12 cellular contexts compared by ENCODE assay signal in genomic region chr11:120184946-120185677, GRCh38. TPM values are rescaled to one million over a fixed set of nuclear protein-coding genes. Genes with fewer than 3 reads are reported as not detected.
A peak's percentile ranks its signal among the peaks of the same experiment; 100 is the strongest.
DNase-seq lines count a peak whose midpoint lies in the region; ATAC-seq and TF ChIP-seq lines count a peak whose summit lies in the region.
"Had no signal": no experiment of that assay in that cellular context is flagged by ENCODE, and none has a peak within 500 bp of the region (broad histone marks: within the 10 kb centered on the region; RNA-seq: fewer than 3 reads in every experiment).

No MANE protein-coding gene starts in this region.

- WGBS in esophagus muscularis mucosa: 70% methylated on average over 7 of the region's 7 CpGs
- 9% methylated on average over 5 of the region's 7 CpGs for WGBS in right lobe of liver (ENCODE audit: insufficient coverage, low coverage, low lambda C conversion rate, missing lambda C conversion rate)
- WGBS in spleen, 5 donors: 47 to 74% (median 62%) methylated on average over 5 to 7 of the region's 7 CpGs

- TF ChIP-seq POLR2A in esophagus muscularis mucosa (IDR thresholded peaks at IDR 0.05; ENCODE audit: low read depth) (no peak), right lobe of liver (IDR thresholded peaks at IDR 0.05) (peak; percentile 78), spleen (IDR thresholded peaks at IDR 0.05) (no peak)

- no peak for TF ChIP-seq CTCF in esophagus muscularis mucosa (IDR thresholded peaks at IDR 0.05)
- TF ChIP-seq CTCF in right lobe of liver (IDR thresholded peaks at IDR 0.05): peak in 1 of 4 donors; percentile 5
- no peak for TF ChIP-seq CTCF in spleen (IDR thresholded peaks at IDR 0.05 in 8 of 11, conservative IDR thresholded peaks at IDR 0.05 in 3 of 11)

- ATAC-seq in right lobe of liver (peak; percentile 71 to 84 (median 76)), GM21576 (IDR thresholded peaks at IDR 0.05; ENCODE audit: unreplicated experiment) (no peak), GM18873 (IDR thresholded peaks at IDR 0.05; ENCODE audit: low FRiP score, unreplicated experiment) (no peak), HG02678 (IDR thresholded peaks at IDR 0.05; ENCODE audit: unreplicated experiment) (no peak)
- ATAC-seq: esophagus mucosa; naive thymus-derived CD8-positive, alpha-beta T cell had no signal

- H3K4me1 ChIP-seq in esophagus muscularis mucosa (peaks cover 37 to 81% (median 71%) of the 10 kb centered on the region in 4 donors), right lobe of liver (peaks cover 0 to 66% (median 26%) of the 10 kb centered on the region in 4 donors), spleen (peaks cover 0 to 66% (median 28%) of the 10 kb centered on the region in 6 donors)
- H3K4me1 ChIP-seq: HAP-1 had no signal

- H3K27me3 ChIP-seq in esophagus muscularis mucosa (no peaks in the 10 kb centered on the region), right lobe of liver (no peaks in the 10 kb centered on the region), spleen (replicated peaks in 1 of 7) (no peaks in the 10 kb centered on the region)

- no peak for TF ChIP-seq EP300 in esophagus muscularis mucosa (IDR thresholded peaks at IDR 0.05)

- H3K4me3 ChIP-seq in esophagus muscularis mucosa (peak overlapping the region; percentile 13 to 31 (median 19)), right lobe of liver (peak overlapping the region; percentile 36 to 59 (median 56)), spleen (peak overlapping the region in 1 of 8 donors; percentile 48)
- H3K4me3 ChIP-seq: HAP-1 had no signal

- intact Hi-C loops in esophagus muscularis mucosa (cut with DNase I): no loop called here
- intact Hi-C loops in right lobe of liver (cut with DNase I): no loop called here
- intact Hi-C loops in spleen (cut with DNase I; ENCODE audit: low total_unique reads): no loop called here

- H3K36me3 ChIP-seq in esophagus muscularis mucosa: no peaks in the 10 kb centered on the region
- no peaks in the 10 kb centered on the region for H3K36me3 ChIP-seq in right lobe of liver
- H3K36me3 ChIP-seq in spleen: no peaks in the 10 kb centered on the region
- H3K36me3 ChIP-seq: HAP-1 had no signal

- peak overlapping the region; percentile 68 to 79 (median 76) for H3K27ac ChIP-seq in esophagus muscularis mucosa (replicated peaks in 1 of 4)
- H3K27ac ChIP-seq in right lobe of liver: peak overlapping the region; percentile 79 to 86 (median 85)
- peak overlapping the region in 6 of 8 donors; percentile 52 to 75 (median 66) for H3K27ac ChIP-seq in spleen
- H3K27ac ChIP-seq in substantia nigra (ENCODE audit: low read depth, low read length, poor library complexity, severe bottlenecking): no peak overlapping the region
- H3K27ac ChIP-seq: VCaP had no signal

- H3K9me3 ChIP-seq in esophagus muscularis mucosa (no peaks in the 10 kb centered on the region), right lobe of liver (no peaks in the 10 kb centered on the region), spleen (no peaks in the 10 kb centered on the region)
- H3K9me3 ChIP-seq: HAP-1 had no signal

- peak; percentile 74 for DNase-seq in HuH-7.5 (ENCODE audit: low spot score)
- no peak for DNase-seq in esophagus muscularis mucosa (ENCODE audit: extremely low spot score)
- peak; percentile 87 to 96 (median 93) for DNase-seq in right lobe of liver
- DNase-seq in spleen: peak; percentile 74
- no peak for DNase-seq in substantia nigra (lab: John Stamatoyannopoulos, UW)
- DNase-seq: naive thymus-derived CD8-positive, alpha-beta T cell had no signal

RNA-seq across cellular contexts. Expression of gene OAF, which starts 25.7 kb away (rescaled TPM):
- total RNA-seq in esophagus muscularis mucosa (10 to 100 TPM; 30.7 to 66.1 (median 58.1) TPM), right lobe of liver (100 to 1,000 TPM; 199 to 271 (median 220) TPM), spleen (100 to 1,000 TPM in 1 of 7 donors, 10 to 100 TPM in 6; 28.3 to 148 (median 82.6) TPM)
- polyA plus RNA-seq in spleen: 10 to 100 TPM; 10.6 to 44.1 (median 20.5) TPM

RNA-seq across cellular contexts. Expression of gene TRIM29, which starts 47.2 kb away (rescaled TPM):
- total RNA-seq in esophagus muscularis mucosa: 1 to 10 TPM in 1 of 4 donors, under 1 TPM in 3; 0.45 to 1.3 (median 0.75) TPM
- 1 to 10 TPM in 4 of 6 experiments, not detected in 2; 1.1 to 2.1 (median 1.3) TPM for total RNA-seq in right lobe of liver
- 1 to 10 TPM in 2 of 7 donors, under 1 TPM in 1, not detected in 4; 0.81 to 2.0 (median 1.2) TPM for total RNA-seq in spleen
- polyA plus RNA-seq in spleen: under 1 TPM; 0.03 to 0.64 (median 0.20) TPM
- total RNA-seq: naive thymus-derived CD8-positive, alpha-beta T cell had no signal
- polyA plus RNA-seq: naive thymus-derived CD8-positive, alpha-beta T cell had no signal

RNA-seq across cellular contexts. Expression of gene POU2F3, which starts 54.8 kb away (rescaled TPM):
- total RNA-seq in esophagus muscularis mucosa (not detected), right lobe of liver (not detected), spleen (under 1 TPM in 3 of 7 donors, not detected in 4; 0.22 to 0.27 (median 0.26) TPM)
- polyA plus RNA-seq in spleen: under 1 TPM; 0.04 to 0.16 (median 0.05) TPM
- total RNA-seq: naive thymus-derived CD8-positive, alpha-beta T cell had no signal

Comparison
In these comparisons a context has a peak if more than half of its experiments do, and no peak if none do; other contexts are left out.
1. DNase-seq: peak in HuH-7.5 (single experiment), right lobe of liver (3 of 3) and spleen (single experiment); none in esophagus muscularis mucosa (single experiment) and substantia nigra (0 of 49).
2. ATAC-seq: peak in right lobe of liver (4 of 4); none in GM21576 (single experiment), GM18873 (single experiment) and HG02678 (single experiment).